ENCODE assay signal across 8 cellular contexts in the genomic region with DNA sequence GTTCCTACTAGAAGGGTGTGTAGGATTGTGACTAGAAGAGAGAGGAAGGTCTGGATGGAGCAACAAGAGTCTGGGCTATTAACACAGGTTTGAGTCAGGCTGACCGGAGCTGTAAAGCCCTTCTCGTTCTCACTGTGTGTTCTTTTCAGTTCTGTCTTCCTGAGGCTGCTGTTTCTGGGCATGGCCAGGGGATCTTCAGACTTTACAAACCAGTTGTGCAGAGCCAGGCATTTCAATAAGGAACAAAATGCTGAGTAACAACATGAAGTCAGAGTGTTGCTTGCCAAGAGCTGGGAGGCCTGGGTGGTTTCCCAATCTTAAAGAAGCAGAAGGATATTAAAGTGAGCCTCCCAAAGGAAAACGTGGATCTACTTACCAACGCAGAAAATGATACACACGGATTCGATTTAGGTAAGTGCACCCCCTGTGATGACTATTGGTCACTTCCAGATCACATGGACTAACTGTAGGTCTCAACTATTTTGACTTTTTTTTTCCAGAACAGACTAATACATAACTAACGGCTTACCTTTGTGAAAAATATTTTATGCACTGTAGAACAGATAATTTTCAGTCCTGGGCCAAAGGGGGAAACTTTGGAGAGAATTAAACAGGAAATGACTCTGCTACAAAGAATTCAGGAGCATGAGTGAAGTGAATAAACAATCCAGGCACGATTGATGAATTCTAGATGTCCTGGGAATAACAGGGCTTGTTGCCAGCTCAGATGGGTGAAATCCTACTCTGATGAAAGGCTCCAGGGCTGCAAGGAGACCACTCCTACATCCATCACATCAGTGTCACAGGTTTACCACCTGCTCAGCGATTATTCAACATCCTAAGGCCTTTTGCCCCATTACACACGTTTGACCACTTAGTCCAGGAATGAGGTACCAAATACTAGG.
DNase-seq lines count a peak whose midpoint lies in the region; ATAC-seq and TF ChIP-seq lines count a peak whose summit lies in the region.

No MANE protein-coding gene starts in this region.

- H3K9me3 ChIP-seq in right cardiac atrium (ENCODE audit: control insufficient read depth, low read length) (no peaks in the 10 kb centered on the region), gastrocnemius medialis (no peaks in the 10 kb centered on the region)

- H3K4me3 ChIP-seq in HL-60 (replicated peaks; ENCODE audit: insufficient read depth, low read length) (no peak overlapping the region; the same call in 1 of the 2 replicates), right cardiac atrium (ENCODE audit: low read length) (no peak overlapping the region), gastrocnemius medialis (peak overlapping the region in 3 of 4 donors; percentile 8 to 30 (median 22))

- no peaks in the 10 kb centered on the region for H3K27me3 ChIP-seq in HL-60 (ENCODE audit: insufficient read depth, poor library complexity, severe bottlenecking)
- H3K27me3 ChIP-seq in right cardiac atrium (ENCODE audit: control insufficient read depth, insufficient read depth) = no peaks in the 10 kb centered on the region
- no peaks in the 10 kb centered on the region for H3K27me3 ChIP-seq in gastrocnemius medialis

- no peak for TF ChIP-seq POLR2A in gastrocnemius medialis (IDR thresholded peaks at IDR 0.05)

- 28% methylated on average over 10 of the region's 10 CpGs for WGBS in right cardiac atrium

- intact Hi-C loops in right cardiac atrium (cut with DNase I) (loop anchor here in 2 of 4 donors (5.0 to 10.0 kb wide), 2 partner anchors 129 to 131 kb away; a partner anchor contains a TSS), gastrocnemius medialis (cut with DNase I; ENCODE audit: low total_unique reads) (loop anchor here (5.0 to 10.0 kb wide), 2 partner anchors 131 to 219 kb away; a partner anchor contains a TSS)

- ATAC-seq in right cardiac atrium (peak; percentile 91), gastrocnemius medialis (peak; percentile 91)

- TF ChIP-seq CTCF in HL-60 (IDR thresholded peaks at IDR 0.05; ENCODE audit: insufficient read depth, low read length) = no peak
- TF ChIP-seq CTCF in gastrocnemius medialis (IDR thresholded peaks at IDR 0.05 in 4 of 5, conservative IDR thresholded peaks at IDR 0.05 in 1 of 5) = no peak

- peak overlapping the region; percentile 55 for H3K27ac ChIP-seq in HL-60 (replicated peaks)
- peak overlapping the region; percentile 97 for H3K27ac ChIP-seq in right cardiac atrium (ENCODE audit: low read length)
- H3K27ac ChIP-seq in gastrocnemius medialis = peak overlapping the region; percentile 60 to 84 (median 74)

- H3K4me1 ChIP-seq in right cardiac atrium (ENCODE audit: control insufficient read depth, insufficient read depth, low read length) (peaks cover 4% of the 10 kb centered on the region), gastrocnemius medialis (peaks cover 8 to 28% of the 10 kb centered on the region in 2 donors)

- DNase-seq in Daoy (ENCODE audit: low read depth) (peak; percentile 64), HL-60 (ENCODE audit: low read depth in 1 of 2, low spot score in 1 of 2) (peak in 1 of 2 experiments; percentile 63), amygdala (lab: John Stamatoyannopoulos, UW) (peak in 40 of 56 donors; percentile 3 to 75 (median 30)), right cardiac atrium (peak; percentile 80 to 90 (median 81)), gastrocnemius medialis (peak; percentile 59 to 81), NCI-H187 (lab: John Stamatoyannopoulos, UW) (no peak), activated gamma-delta T cell treated with Interleukin-2 at 50 U/mL for 16 hours (no peak)
- no peak for DNase-seq in activated CD4-positive, alpha-beta T cell treated with anti-CD3 and anti-CD28 coated beads, Interleukin-2, amount 50 U/mL, for 48 hours

- in situ Hi-C loops in gastrocnemius medialis (cut with MboI; ENCODE audit: low sequenced_read_pairs in 4 of 4) = loop anchor here in 1 of 4 donors (10.0 kb wide), 1 partner anchor 129 kb away; a partner anchor contains a TSS

- no peaks in the 10 kb centered on the region for H3K36me3 ChIP-seq in gastrocnemius medialis

Comparison
In these comparisons a context has a peak if more than half of its experiments do, and no peak if none do; other contexts are left out.
1. DNase-seq: peak in Daoy (single experiment), amygdala (40 of 56), right cardiac atrium (3 of 3) and gastrocnemius medialis (2 of 2); none in activated CD4-positive, alpha-beta T cell treated with anti-CD3 and anti-CD28 coated beads, Interleukin-2, amount 50 U/mL, for 48 hours (0 of 2), NCI-H187 (0 of 2) and activated gamma-delta T cell treated with Interleukin-2 at 50 U/mL for 16 hours (single experiment).
2. H3K4me3 ChIP-seq: peak in gastrocnemius medialis (3 of 4); none in HL-60 (single experiment) and right cardiac atrium (single experiment).
3. Peak in every context shown above with its lines, with median percentiles within 50 percentile points of each other: H3K27ac ChIP-seq.